In genomic region chr21:30990514-30991304, GRCh38 we compare ENCODE assay signal across 23 cellular contexts. TPM values are rescaled to one million over a fixed set of nuclear protein-coding genes. Genes with fewer than 3 reads are reported as not detected.
"Had no signal": no experiment of that assay in that cellular context is flagged by ENCODE, and none has a peak within 500 bp of the region (broad histone marks: within the 10 kb centered on the region; RNA-seq: fewer than 3 reads in every experiment).

No MANE protein-coding gene starts in this region.

- H3K27me3 ChIP-seq: colonic mucosa, esophagus squamous epithelium, right atrium auricular region, tibial artery had no signal

- H3K9me3 ChIP-seq: colonic mucosa, esophagus squamous epithelium, right atrium auricular region, tibial artery had no signal

- H3K4me1 ChIP-seq: colonic mucosa, esophagus squamous epithelium, tibial artery had no signal

- H3K27ac ChIP-seq: colonic mucosa, esophagus squamous epithelium, right atrium auricular region, tibial artery had no signal

- H3K4me3 ChIP-seq: colonic mucosa, esophagus squamous epithelium, right atrium auricular region, tibial artery had no signal

- ATAC-seq: activated CD4-positive, CD25-positive, alpha-beta regulatory T cell treated with anti-CD3 and anti-CD28 coated beads, Interleukin-2, amount 50 U/mL, for 24 hours; left ventricle myocardium superior; natural killer cell had no signal

- H3K9me3 Mint-ChIP-seq: activated naive CD8-positive, alpha-beta T cell treated with anti-CD3 and anti-CD28 coated beads, Interleukin-2, amount 10 ng/mL, durations not matched to agents 7 days and 5 days; brain had no signal

- H3K27ac Mint-ChIP-seq: activated naive CD8-positive, alpha-beta T cell treated with anti-CD3 and anti-CD28 coated beads, Interleukin-2, amount 10 ng/mL, durations not matched to agents 7 days and 5 days; brain; natural killer cell; progenitor cell of endocrine pancreas had no signal

- H3K4me1 Mint-ChIP-seq: activated naive CD8-positive, alpha-beta T cell treated with anti-CD3 and anti-CD28 coated beads, Interleukin-2, amount 10 ng/mL, durations not matched to agents 7 days and 5 days; natural killer cell had no signal

- DNase-seq: activated naive CD4-positive, alpha-beta T cell; activated naive CD8-positive, alpha-beta T cell treated with anti-CD3 and anti-CD28 coated beads, Interleukin-2, amount 10 ng/mL, durations not matched to agents 7 days and 5 days; activated T-cell treated with anti-CD3 and anti-CD28 coated beads for 4 hours; central memory CD4-positive, alpha-beta T cell; colonic mucosa; esophagus squamous epithelium; hippocampal formation; kidney; left ventricle myocardium superior; mesenchymal stem cell; natural killer cell; occipital lobe; stimulated activated CD4-positive, alpha-beta T cell treated with anti-CD3 and anti-CD28 coated beads, Interleukin-15, amount 100 ng/mL, for 24 hours; stimulated activated CD4-positive, alpha-beta T cell treated with anti-CD3 and anti-CD28 coated beads, Interleukin-4, amount 100 ng/mL, for 24 hours; stimulated activated naive CD4-positive, alpha-beta T cell; tibial artery had no signal

- H3K36me3 ChIP-seq: colonic mucosa, esophagus squamous epithelium, right atrium auricular region, tibial artery had no signal

- H3K36me3 Mint-ChIP-seq: activated naive CD8-positive, alpha-beta T cell treated with anti-CD3 and anti-CD28 coated beads, Interleukin-2, amount 10 ng/mL, durations not matched to agents 7 days and 5 days; brain; natural killer cell had no signal

- H3K4me3 Mint-ChIP-seq: activated naive CD8-positive, alpha-beta T cell treated with anti-CD3 and anti-CD28 coated beads, Interleukin-2, amount 10 ng/mL, durations not matched to agents 7 days and 5 days; brain; natural killer cell had no signal

RNA-seq across cellular contexts. Expression of gene KRTAP19-8, which starts 47.6 kb away (rescaled TPM):
- total RNA-seq: activated naive CD8-positive, alpha-beta T cell treated with anti-CD3 and anti-CD28 coated beads, Interleukin-2, amount 10 ng/mL, durations not matched to agents 7 days and 5 days; colonic mucosa; esophagus squamous epithelium; fibroblast of villous mesenchyme; kidney; left ventricle myocardium superior; natural killer cell; occipital lobe; progenitor cell of endocrine pancreas; right atrium auricular region; skeletal muscle tissue; subcutaneous adipose tissue had no signal
